Comparison of ENCODE assay signal across 8 cellular contexts in the genomic region with DNA sequence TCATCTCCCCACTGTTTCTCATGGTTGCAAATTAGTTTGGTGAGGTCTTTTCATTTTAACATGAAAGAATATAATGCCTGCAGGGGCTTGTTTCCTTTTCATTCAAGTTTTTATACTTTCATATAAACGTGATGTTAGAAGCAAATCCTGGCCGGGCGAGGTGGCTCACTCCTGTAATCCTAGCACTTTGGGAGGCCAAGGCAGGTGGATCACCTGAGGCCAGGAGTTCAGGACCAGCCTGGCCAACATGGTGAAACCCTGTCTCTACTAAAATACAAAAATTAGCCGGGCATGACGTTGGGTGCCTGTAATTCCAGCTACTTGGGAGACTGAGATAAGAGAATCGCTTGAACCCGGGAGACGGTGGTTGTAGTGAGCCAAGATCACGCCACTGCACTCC. TPM values are rescaled to one million over a fixed set of nuclear protein-coding genes. Genes with fewer than 3 reads are reported as not detected.
A peak's percentile ranks its signal among the peaks of the same experiment; 100 is the strongest.
DNase-seq lines count a peak whose midpoint lies in the region; ATAC-seq and TF ChIP-seq lines count a peak whose summit lies in the region.
"Not testable (repeated sequence)": the region's sequence is repeated elsewhere in the genome, so short reads cannot be mapped to it uniquely, and the experiment has no call there.

No MANE protein-coding gene starts in this region.

- TF ChIP-seq CTCF in BE2C (IDR thresholded peaks at IDR 0.05; ENCODE audit: low read depth, low read length); IMR-90 (conservative IDR thresholded peaks at IDR 0.05; ENCODE audit: low read depth, low read length); choroid plexus epithelial cell (conservative IDR thresholded peaks at IDR 0.05; ENCODE audit: low read depth, low read length); foreskin keratinocyte (conservative IDR thresholded peaks at IDR 0.05); osteoblast (IDR thresholded peaks at IDR 0.05; ENCODE audit: extremely low read depth, low read depth, low read length): not testable (repeated sequence)

- H3K36me3 Mint-ChIP-seq in activated T-helper 17 cell treated with anti-CD3 and anti-CD28 coated beads, Interleukin-2, amount 50 U/mL, for 72 hours (ENCODE audit: low read depth) = peaks cover 58% of the 10 kb centered on the region
- H3K36me3 Mint-ChIP-seq in memory B cell = not testable (repeated sequence)

- H3K9me3 Mint-ChIP-seq in activated T-helper 17 cell treated with anti-CD3 and anti-CD28 coated beads, Interleukin-2, amount 50 U/mL, for 72 hours; memory B cell: not testable (repeated sequence)

- H3K27me3 ChIP-seq in BE2C; IMR-90 (ENCODE audit: control insufficient read depth, insufficient read depth, low read length); foreskin keratinocyte; osteoblast (ENCODE audit: insufficient read depth, low read length); subcutaneous abdominal adipose tissue (ENCODE audit: control insufficient read depth in 5 of 5, insufficient read depth in 4 of 5, low read length in 5 of 5): not testable (repeated sequence)

- H3K4me1 Mint-ChIP-seq in activated T-helper 17 cell treated with anti-CD3 and anti-CD28 coated beads, Interleukin-2, amount 50 U/mL, for 72 hours = not testable (repeated sequence)
- peaks cover 10% of the 10 kb centered on the region for H3K4me1 Mint-ChIP-seq in memory B cell

- not testable (repeated sequence) for H3K9me3 ChIP-seq in BE2C; IMR-90 (ENCODE audit: control insufficient read depth, insufficient read depth, low read length); osteoblast (ENCODE audit: low read depth, low read length); subcutaneous abdominal adipose tissue (ENCODE audit: control insufficient read depth in 5 of 5, low read length in 5 of 5)

- DNase-seq in BE2C; IMR-90; choroid plexus epithelial cell (ENCODE audit: low read depth); foreskin keratinocyte; memory B cell (ENCODE audit: low spot score in 2 of 2); osteoblast (ENCODE audit: insufficient read length, low spot score, missing footprints): not testable (repeated sequence)

- not testable (repeated sequence) for H4K20me1 ChIP-seq in IMR-90 (ENCODE audit: insufficient read depth, low read length); osteoblast (ENCODE audit: insufficient read depth, low read length)

- not testable (repeated sequence) for ATAC-seq in IMR-90 (ENCODE audit: low read depth); activated T-helper 17 cell treated with anti-CD3 and anti-CD28 coated beads, Interleukin-2, amount 50 U/mL, for 72 hours (replicated peaks); foreskin keratinocyte; memory B cell (ENCODE audit: low read depth)

- TF ChIP-seq POLR2A in IMR-90 (IDR thresholded peaks at IDR 0.05; ENCODE audit: low read depth, low read length) = not testable (repeated sequence)

- H2AFZ ChIP-seq in IMR-90 (replicated peaks; ENCODE audit: low read length, poor library complexity); osteoblast (ENCODE audit: low read length): not testable (repeated sequence)

- in situ Hi-C loops in IMR-90 (cut with MboI; ENCODE audit: low sequenced_read_pairs) = not testable (repeated sequence)

- TF ChIP-seq RAD21 in IMR-90 (IDR thresholded peaks at IDR 0.05; ENCODE audit: low read length) = not testable (repeated sequence)

- POLR2A ChIA-PET in IMR-90 (lab: Charles Lee; ENCODE audit: unreplicated experiment) = not testable (repeated sequence)

- not testable (repeated sequence) for H4K5ac ChIP-seq in IMR-90 (ENCODE audit: low read depth, low read length)

- not testable (repeated sequence) for H3K27ac ChIP-seq in IMR-90 (ENCODE audit: insufficient read depth, low read length)
- H3K27ac ChIP-seq in foreskin keratinocyte (peak overlapping the region; percentile 95), osteoblast (ENCODE audit: low read depth, low read length) (peak overlapping the region; percentile 57), subcutaneous abdominal adipose tissue (ENCODE audit: low read depth, low read length) (peak overlapping the region; percentile 88)

- H2BK15ac ChIP-seq in IMR-90 (ENCODE audit: low read depth, low read length) = not testable (repeated sequence)

- peak overlapping the region; percentile 41 for H3K27ac Mint-ChIP-seq in activated T-helper 17 cell treated with anti-CD3 and anti-CD28 coated beads, Interleukin-2, amount 50 U/mL, for 72 hours
- H3K27ac Mint-ChIP-seq in memory B cell = peak overlapping the region; percentile 37

- H2BK5ac ChIP-seq in IMR-90 (ENCODE audit: low read depth, low read length, poor library complexity, severe bottlenecking) = peak overlapping the region; percentile 62

- not testable (repeated sequence) for H2BK20ac ChIP-seq in IMR-90 (ENCODE audit: low read depth, low read length)

- CTCF ChIA-PET in IMR-90 (lab: Yijun Ruan, JAX) = not testable (repeated sequence)

- peak overlapping the region; percentile 15; the same call in 1 of the 2 replicates for H3K4ac ChIP-seq in IMR-90 (ENCODE audit: low read depth, low read length)

- not testable (repeated sequence) for H3K79me1 ChIP-seq in IMR-90 (ENCODE audit: low read depth in 1 of 2, low read length in 2 of 2)

- H3K79me2 ChIP-seq in osteoblast (ENCODE audit: insufficient read depth, low read length) = not testable (repeated sequence)

- H2AK5ac ChIP-seq in IMR-90 (ENCODE audit: low read depth, low read length) = 0 out of 2 replicates have a peak overlapping the region, but pooled peaks have one; percentile 20

- H3K14ac ChIP-seq in IMR-90 (replicated peaks; ENCODE audit: low read depth, low read length) = not testable (repeated sequence)

- H3K56ac ChIP-seq in IMR-90 (ENCODE audit: extremely low read depth, insufficient read depth, low read length) = not testable (repeated sequence)

- H3K9me1 ChIP-seq in IMR-90 (ENCODE audit: insufficient read depth, low read length) = peaks cover 11% of the 10 kb centered on the region

- peak overlapping the region in 1 of 2 experiments; percentile 95; a peak in 1 of 4 replicates for H4K8ac ChIP-seq in IMR-90 (ENCODE audit: low read depth in 2 of 2, low read length in 2 of 2)

- WGBS in IMR-90 (ENCODE audit: extremely low coverage in 2 of 2, insufficient read length in 1 of 2), 2 experiments = no CpG with 5 or more reads among the region's 9 CpGs

- not testable (repeated sequence) for H2AK9ac ChIP-seq in IMR-90 (replicated peaks; ENCODE audit: low read depth, low read length, poor library complexity)

- H3K9ac ChIP-seq in IMR-90 (ENCODE audit: low read depth, low read length); subcutaneous abdominal adipose tissue (ENCODE audit: low read length in 5 of 5): not testable (repeated sequence)

- BruUV-seq in IMR-90 (replicated peaks; lab: Mats Ljungman, UMichigan) = not testable (repeated sequence)

- H3K4me3 Mint-ChIP-seq in activated T-helper 17 cell treated with anti-CD3 and anti-CD28 coated beads, Interleukin-2, amount 50 U/mL, for 72 hours = peak overlapping the region; percentile 57
- peak overlapping the region; percentile 84 for H3K4me3 Mint-ChIP-seq in memory B cell

- not testable (repeated sequence) for H3K23ac ChIP-seq in IMR-90 (ENCODE audit: low read depth, low read length)

- peak overlapping the region; percentile 39; the same call in 1 of the 2 replicates for H3K4me3 ChIP-seq in BE2C (ENCODE audit: low read depth, low read length)
- H3K4me3 ChIP-seq in IMR-90 (ENCODE audit: insufficient read depth, low read depth, low read length) = not testable (repeated sequence)
- H3K4me3 ChIP-seq in choroid plexus epithelial cell (ENCODE audit: low read depth, low read length) = peak overlapping the region; percentile 57
- H3K4me3 ChIP-seq in osteoblast (ENCODE audit: insufficient read depth, low read length) = peak overlapping the region; percentile 56
- peak overlapping the region in 2 of 5 donors; percentile 48 to 53 for H3K4me3 ChIP-seq in subcutaneous abdominal adipose tissue (ENCODE audit: low read depth in 1 of 5, low read length in 5 of 5)

- not testable (repeated sequence) for H3K18ac ChIP-seq in IMR-90 (ENCODE audit: low read depth, low read length)

- H4K91ac ChIP-seq in IMR-90 (ENCODE audit: insufficient read depth, low read depth, low read length) = not testable (repeated sequence)

- not testable (repeated sequence) for H3K27me3 Mint-ChIP-seq in activated T-helper 17 cell treated with anti-CD3 and anti-CD28 coated beads, Interleukin-2, amount 50 U/mL, for 72 hours; memory B cell

- H3K36me3 ChIP-seq in BE2C = peaks cover 20% of the 10 kb centered on the region
- not testable (repeated sequence) for H3K36me3 ChIP-seq in IMR-90 (ENCODE audit: control insufficient read depth, insufficient read depth, low read length)
- H3K36me3 ChIP-seq in osteoblast (ENCODE audit: insufficient read depth, low read length) = peaks cover 16% of the 10 kb centered on the region
- peaks cover 17 to 36% (median 32%) of the 10 kb centered on the region in 5 donors for H3K36me3 ChIP-seq in subcutaneous abdominal adipose tissue (ENCODE audit: control insufficient read depth in 5 of 5, insufficient read depth in 5 of 5, low read length in 5 of 5)

- not testable (repeated sequence) for H2BK120ac ChIP-seq in IMR-90 (ENCODE audit: low read depth, low read length)

- H3K4me1 ChIP-seq in BE2C (peaks cover 15% of the 10 kb centered on the region), IMR-90 (ENCODE audit: control insufficient read depth, insufficient read depth, low read length) (peaks cover 12% of the 10 kb centered on the region), foreskin keratinocyte (peaks cover 20% of the 10 kb centered on the region), subcutaneous abdominal adipose tissue (ENCODE audit: control insufficient read depth in 5 of 5, insufficient read depth in 5 of 5, low read length in 5 of 5) (peaks cover 0 to 24% (median 19%) of the 10 kb centered on the region in 5 donors)
- H3K4me1 ChIP-seq in osteoblast (ENCODE audit: insufficient read depth, low read length) = not testable (repeated sequence)

- intact Hi-C loops in IMR-90 (cut with micrococcal nuclease) = not testable (repeated sequence)

- H3K4me2 ChIP-seq in IMR-90 (ENCODE audit: low read depth, low read length) (peak overlapping the region; percentile 64; the same call in 1 of the 2 replicates), osteoblast (ENCODE audit: insufficient read depth, low read length) (peak overlapping the region; percentile 69)

- dilution Hi-C loops in IMR-90 (cut with HindIII; ENCODE audit: low sequenced_read_pairs, unreplicated experiment) = not testable (repeated sequence)

RNA-seq across cellular contexts. Expression of a gene that starts 27.5 kb away (rescaled TPM):
- 58.8 TPM for polyA plus RNA-seq in BE2C (2012; ENCODE audit: insufficient read depth, insufficient read length, low read depth)
- total RNA-seq in IMR-90 (2012; rRNA removed) = 25.8 and 26.0 TPM in 2 replicates
- 25.9 and 30.5 TPM in 2 replicates for polyA plus RNA-seq in IMR-90 (2012; rRNA removed)
- 16.8 and 25.4 TPM in 2 replicates for polyA plus RNA-seq in IMR-90 (2012; cell fraction: cytosol; rRNA removed)
- 11.2 and 17.5 TPM in 2 replicates for polyA plus RNA-seq in IMR-90 (2012; cell fraction: nucleus; rRNA removed; ENCODE audit: low replicate concordance)
- 10 to 100 TPM; 52.5 to 55.3 TPM for total RNA-seq in activated T-helper 17 cell treated with anti-CD3 and anti-CD28 coated beads, Interleukin-2, amount 50 U/mL, for 72 hours
- total RNA-seq in foreskin keratinocyte = 62.6 and 64.7 TPM in 2 replicates
- 89.4 and 92.1 TPM in 2 replicates for polyA plus RNA-seq in foreskin keratinocyte
- 10.5 and 11.8 TPM in 2 replicates for total RNA-seq in osteoblast

RNA-seq across cellular contexts. Expression of a gene that starts 56.8 kb away (rescaled TPM):
- 137 TPM for polyA plus RNA-seq in BE2C (2012; ENCODE audit: insufficient read depth, insufficient read length, low read depth)
- total RNA-seq in IMR-90 (2012; rRNA removed) = 440 and 446 TPM in 2 replicates
- 179 and 203 TPM in 2 replicates for polyA plus RNA-seq in IMR-90 (2012; rRNA removed)
- polyA plus RNA-seq in IMR-90 (2012; cell fraction: cytosol; rRNA removed) = 129 and 134 TPM in 2 replicates
- polyA plus RNA-seq in IMR-90 (2012; cell fraction: nucleus; rRNA removed; ENCODE audit: low replicate concordance) = 177 and 240 TPM in 2 replicates
- 100 to 1,000 TPM; 150 to 157 TPM for total RNA-seq in activated T-helper 17 cell treated with anti-CD3 and anti-CD28 coated beads, Interleukin-2, amount 50 U/mL, for 72 hours
- total RNA-seq in foreskin keratinocyte = 145 and 169 TPM in 2 replicates
- polyA plus RNA-seq in foreskin keratinocyte = 104 and 117 TPM in 2 replicates
- total RNA-seq in osteoblast = 297 and 305 TPM in 2 replicates
